Comparison of ENCODE assay signal across 1 cellular context in the genomic region with DNA sequence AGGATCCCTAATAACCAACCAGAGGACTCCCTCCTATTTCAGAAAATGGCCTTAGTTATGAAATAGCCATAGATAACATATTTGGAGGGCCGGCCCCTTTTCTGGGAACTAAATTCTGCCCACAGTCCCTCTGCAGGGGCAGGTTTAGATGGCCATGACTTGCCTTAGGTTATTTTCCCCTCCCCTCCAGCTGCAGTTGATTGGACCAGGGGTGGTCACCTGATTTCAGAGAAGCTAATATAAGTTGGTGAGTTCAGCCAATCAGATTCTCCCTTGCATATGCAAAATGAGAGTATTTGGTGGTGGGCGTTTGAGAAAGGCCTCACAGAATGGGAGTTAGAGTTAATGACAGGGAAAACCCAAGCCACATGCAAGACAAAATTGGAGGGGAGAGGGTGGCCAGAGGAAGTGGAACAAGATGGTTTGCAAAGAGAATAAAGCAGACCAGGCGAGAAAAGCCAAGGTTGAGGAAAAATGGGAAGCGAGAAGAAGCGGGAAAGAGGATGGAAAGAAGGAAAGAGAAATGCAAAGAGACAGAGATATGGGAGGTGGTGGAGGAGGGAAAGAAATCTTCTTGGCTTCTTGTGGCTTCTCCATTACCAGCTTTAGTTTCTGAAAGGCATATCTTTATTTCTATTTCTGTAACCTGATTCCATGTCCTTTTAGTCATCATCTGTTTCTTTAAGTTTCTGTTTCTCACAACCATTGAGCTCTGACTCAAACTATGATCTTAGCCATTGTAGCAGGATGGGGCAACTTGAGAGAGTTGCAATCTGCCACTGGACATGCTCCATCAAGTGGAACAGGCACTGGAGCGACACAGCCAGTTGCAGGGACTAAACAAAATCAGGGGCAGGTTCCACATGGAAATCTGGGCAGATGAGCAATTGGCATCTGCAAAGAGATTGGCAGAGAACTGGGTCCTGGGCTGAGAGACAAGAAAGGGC.
TF ChIP-seq lines count a peak whose summit lies in the region.

No MANE protein-coding gene starts in this region.

TF ChIP-seq in WTC11, 78 proteins besides CTCF, POLR2A, EP300 and RAD21 (continued from another document):
- TF ChIP-seq, protein P1, sequence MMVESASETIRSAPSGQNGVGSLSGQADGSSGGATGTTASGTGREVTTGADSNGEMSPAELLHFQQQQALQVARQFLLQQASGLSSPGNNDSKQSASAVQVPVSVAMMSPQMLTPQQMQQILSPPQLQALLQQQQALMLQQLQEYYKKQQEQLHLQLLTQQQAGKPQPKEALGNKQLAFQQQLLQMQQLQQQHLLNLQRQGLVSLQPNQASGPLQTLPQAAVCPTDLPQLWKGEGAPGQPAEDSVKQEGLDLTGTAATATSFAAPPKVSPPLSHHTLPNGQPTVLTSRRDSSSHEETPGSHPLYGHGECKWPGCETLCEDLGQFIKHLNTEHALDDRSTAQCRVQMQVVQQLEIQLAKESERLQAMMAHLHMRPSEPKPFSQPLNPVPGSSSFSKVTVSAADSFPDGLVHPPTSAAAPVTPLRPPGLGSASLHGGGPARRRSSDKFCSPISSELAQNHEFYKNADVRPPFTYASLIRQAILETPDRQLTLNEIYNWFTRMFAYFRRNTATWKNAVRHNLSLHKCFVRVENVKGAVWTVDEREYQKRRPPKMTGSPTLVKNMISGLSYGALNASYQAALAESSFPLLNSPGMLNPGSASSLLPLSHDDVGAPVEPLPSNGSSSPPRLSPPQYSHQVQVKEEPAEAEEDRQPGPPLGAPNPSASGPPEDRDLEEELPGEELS (CRISPR knock-in tag; IDR thresholded peaks at IDR 0.05): no peak
- TF ChIP-seq GABPB1 (CRISPR knock-in tag; IDR thresholded peaks at IDR 0.05) (no peak), FOXP1 (CRISPR knock-in tag; IDR thresholded peaks at IDR 0.05; ENCODE audit: borderline replicate concordance) (no peak), TEAD4 (CRISPR knock-in tag; IDR thresholded peaks at IDR 0.05) (no peak)
- TF ChIP-seq, protein P2, sequence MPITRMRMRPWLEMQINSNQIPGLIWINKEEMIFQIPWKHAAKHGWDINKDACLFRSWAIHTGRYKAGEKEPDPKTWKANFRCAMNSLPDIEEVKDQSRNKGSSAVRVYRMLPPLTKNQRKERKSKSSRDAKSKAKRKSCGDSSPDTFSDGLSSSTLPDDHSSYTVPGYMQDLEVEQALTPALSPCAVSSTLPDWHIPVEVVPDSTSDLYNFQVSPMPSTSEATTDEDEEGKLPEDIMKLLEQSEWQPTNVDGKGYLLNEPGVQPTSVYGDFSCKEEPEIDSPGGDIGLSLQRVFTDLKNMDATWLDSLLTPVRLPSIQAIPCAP (CRISPR knock-in tag; IDR thresholded peaks at IDR 0.05): no peak
